ENCODE assay signal across 1 cellular context in genomic region chr1:159752135-159752580, GRCh38.
TF ChIP-seq lines count a peak whose summit lies in the region.

No MANE protein-coding gene starts in this region.

TF ChIP-seq in K562, 482 proteins besides CTCF, POLR2A, EP300 and RAD21 (continued from another document):
- TF ChIP-seq TFE3 (CRISPR knock-in tag; IDR thresholded peaks at IDR 0.05) = peak; percentile 85
